ENCODE assay signal across 18 cellular contexts in the genomic region with DNA sequence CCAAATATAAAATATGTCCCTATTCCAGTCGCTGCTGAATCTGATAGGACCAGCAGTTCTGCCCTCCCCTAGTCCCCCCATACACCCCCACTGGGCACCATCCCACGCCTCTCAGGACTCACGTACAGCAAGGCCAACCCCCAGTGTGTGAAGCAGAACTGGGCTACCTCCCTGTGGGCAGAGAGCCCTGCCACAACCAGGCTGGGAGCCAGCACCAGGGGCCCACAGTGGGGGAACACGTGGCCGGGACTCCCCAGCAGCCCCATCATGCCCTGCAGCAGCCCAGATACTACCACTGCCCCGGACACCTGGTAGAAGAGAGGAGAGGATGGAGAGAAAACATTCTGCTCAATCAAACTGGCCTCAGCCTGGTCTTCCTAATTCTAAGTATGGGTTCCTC. TPM values are rescaled to one million over a fixed set of nuclear protein-coding genes. Genes with fewer than 3 reads are reported as not detected.
A peak's percentile ranks its signal among the peaks of the same experiment; 100 is the strongest.
DNase-seq lines count a peak whose midpoint lies in the region; ATAC-seq and TF ChIP-seq lines count a peak whose summit lies in the region.
"Had no signal": no experiment of that assay in that cellular context is flagged by ENCODE, and none has a peak within 500 bp of the region (broad histone marks: within the 10 kb centered on the region; RNA-seq: fewer than 3 reads in every experiment).

No MANE protein-coding gene starts in this region.

- no peak overlapping the region for H3K9ac ChIP-seq in H9 (ENCODE audit: extremely low read depth, insufficient read length, low read length)
- H3K9ac ChIP-seq: SK-N-SH had no signal

- H3K9me3 Mint-ChIP-seq in Caco-2 (ENCODE audit: unreplicated experiment) (no peaks in the 10 kb centered on the region), H9 (no peaks in the 10 kb centered on the region; a peak in 1 of 5 replicates)
- H3K9me3 Mint-ChIP-seq: CD4-positive, alpha-beta T cell had no signal

- H4K5ac ChIP-seq in H9 (ENCODE audit: insufficient read length, low read depth, low read length): no peak overlapping the region

- DNase-seq in Caco-2 (no peak), RPMI8226 (peak; percentile 60), glomerular visceral epithelial cell (ENCODE audit: extremely low spot score) (peak; percentile 25), H9 (no peak), NCI-H524 (lab: John Stamatoyannopoulos, UW) (no peak)
- DNase-seq: ACHN; CD4-positive, alpha-beta T cell; DMS79 treated with DMSO at 0.1 percent for 48 hours; MV-4-11; NCI-H1436; NCI-H2081; NCI-H2227 treated with DMSO at 0.1 percent for 48 hours; NCI-H69; Right ventricle myocardium superior; SK-N-SH had no signal

- H3K9me3 ChIP-seq in Caco-2 (no peaks in the 10 kb centered on the region), H9 (ENCODE audit: control insufficient read depth, low read depth, low read length) (no peaks in the 10 kb centered on the region)
- H3K9me3 ChIP-seq: SK-N-SH had no signal

- H2AK5ac ChIP-seq in H9 (ENCODE audit: insufficient read length, low read length): no peak overlapping the region

- H2BK15ac ChIP-seq in H9 (ENCODE audit: low read depth, low read length): no peak overlapping the region

- H3K4ac ChIP-seq in H9 (ENCODE audit: low read depth, low read length): no peak overlapping the region

- intact Hi-C loops in Caco-2 (cut with micrococcal nuclease; ENCODE audit: unreplicated experiment): no loop called here

- H3K4me3 ChIP-seq in Caco-2 (ENCODE audit: low read depth, low read length): no peak overlapping the region

- H3K36me3 ChIP-seq in Caco-2 (ENCODE audit: control insufficient read depth, insufficient read depth, low read length): peaks cover 4% of the 10 kb centered on the region; the same call in 1 of the 2 replicates

- H3K4me3 Mint-ChIP-seq in Caco-2 (ENCODE audit: unreplicated experiment): no peak overlapping the region
- H3K4me3 Mint-ChIP-seq in H9: no peak overlapping the region
- H3K4me3 Mint-ChIP-seq: CD4-positive, alpha-beta T cell had no signal

- ATAC-seq in GM21786 (IDR thresholded peaks at IDR 0.05; ENCODE audit: unreplicated experiment) (peak; percentile 50), HG02623 (IDR thresholded peaks at IDR 0.05; ENCODE audit: unreplicated experiment) (no peak)

- BruUV-seq in Caco-2 (replicated peaks; lab: Mats Ljungman, UMichigan): no TSS peak

- no peak overlapping the region for H3K18ac ChIP-seq in H9 (ENCODE audit: insufficient read length, low read depth, low read length)

- no peak overlapping the region for H3K14ac ChIP-seq in H9 (ENCODE audit: insufficient read depth, low read length)

- no peak overlapping the region for H2BK20ac ChIP-seq in H9 (ENCODE audit: low read depth, low read length, poor library complexity, severe bottlenecking)

- H3K23ac ChIP-seq in H9 (ENCODE audit: insufficient read length, low read depth, low read length): no peak overlapping the region

- no peak overlapping the region for H2BK5ac ChIP-seq in H9 (ENCODE audit: insufficient read length, low read length)

- no peak overlapping the region for H2BK120ac ChIP-seq in H9 (ENCODE audit: low read depth, low read length, poor library complexity, severe bottlenecking)

- H3K79me2 ChIP-seq in H9 (ENCODE audit: insufficient read depth, low read length): no peaks in the 10 kb centered on the region

- peaks cover 2% of the 10 kb centered on the region for H3K23me2 ChIP-seq in H9 (ENCODE audit: insufficient read length, low read depth, low read length, poor library complexity, severe bottlenecking)

- peaks cover 11% of the 10 kb centered on the region for H3K36me3 Mint-ChIP-seq in Caco-2 (ENCODE audit: insufficient read depth, unreplicated experiment)
- peaks cover 6 to 14% (median 9%) of the 10 kb centered on the region in 3 experiments; a peak in 5 of 7 replicates for H3K36me3 Mint-ChIP-seq in H9 (ENCODE audit: insufficient read depth in 1 of 3, low read depth in 3 of 3)

- H4K20me1 ChIP-seq in H9 (ENCODE audit: control insufficient read depth, insufficient read depth, insufficient read length): no peaks in the 10 kb centered on the region

- H3K27me3 Mint-ChIP-seq in Caco-2 (ENCODE audit: insufficient read depth, unreplicated experiment): no peaks in the 10 kb centered on the region
- H3K27me3 Mint-ChIP-seq in H9 (ENCODE audit: low read depth): peaks cover 5% of the 10 kb centered on the region
- H3K27me3 Mint-ChIP-seq: CD4-positive, alpha-beta T cell had no signal

- H2AFZ ChIP-seq in H9 (ENCODE audit: low read length): no peak overlapping the region

- no peak overlapping the region for H3K56ac ChIP-seq in H9 (ENCODE audit: insufficient read length, low read depth, low read length)

- H3K4me2 ChIP-seq in H9 (ENCODE audit: insufficient read depth, insufficient read length, low read length): no peak overlapping the region
- H3K4me2 ChIP-seq: SK-N-SH had no signal

- no peak overlapping the region for H3K27ac ChIP-seq in H9 (ENCODE audit: insufficient read length, low read depth, low read length)

- CTCF ChIA-PET in Caco-2 (lab: Charles Lee): no interaction called here

- H2BK12ac ChIP-seq in H9 (ENCODE audit: insufficient read length, low read depth, low read length): no peak overlapping the region

- no peak overlapping the region for H4K8ac ChIP-seq in H9 (replicated peaks; ENCODE audit: insufficient read length, low read depth, low read length)

- H3K4me1 ChIP-seq in Caco-2 (peaks cover 15% of the 10 kb centered on the region), H9 (ENCODE audit: insufficient read depth, low read length) (no peaks in the 10 kb centered on the region)

- no CpG with 5 or more reads among the region's 6 CpGs for WGBS in H9 (ENCODE audit: extremely low coverage, insufficient read length, low lambda C conversion rate)

- H4K91ac ChIP-seq in H9 (ENCODE audit: insufficient read length, low read depth, low read length): no peak overlapping the region

- H3T11ph ChIP-seq in H9 (ENCODE audit: low read length): no peak overlapping the region

- POLR2A ChIA-PET in Caco-2 (lab: Charles Lee): no interaction called here

- no peaks in the 10 kb centered on the region for H3K27me3 ChIP-seq in Caco-2 (replicated peaks; ENCODE audit: control insufficient read depth, insufficient read depth, low read length)
- H3K27me3 ChIP-seq in H9 (ENCODE audit: insufficient read depth, low read length): no peaks in the 10 kb centered on the region

- TF ChIP-seq CTCF in Caco-2 (IDR thresholded peaks at IDR 0.05; ENCODE audit: insufficient read depth in 1 of 2, low read depth in 1 of 2, low read length in 1 of 2, severe bottlenecking in 1 of 2, unreplicated experiment in 1 of 2) (no peak), H9 (conservative IDR thresholded peaks at IDR 0.05) (no peak)

- no peaks in the 10 kb centered on the region for H3K79me1 ChIP-seq in H9 (ENCODE audit: insufficient read depth, low read depth, low read length, poor library complexity, severe bottlenecking)

- H3K27ac Mint-ChIP-seq in Caco-2 (ENCODE audit: unreplicated experiment) (peak overlapping the region; percentile 27), H9 (no peak overlapping the region)
- H3K27ac Mint-ChIP-seq: CD4-positive, alpha-beta T cell had no signal

- H3K4me1 Mint-ChIP-seq in Caco-2 (ENCODE audit: low read depth, unreplicated experiment) (peaks cover 17% of the 10 kb centered on the region), H9 (peaks cover 0 to 4% of the 10 kb centered on the region in 2 experiments; a peak in 1 of 4 replicates)

RNA-seq across cellular contexts. Expression of gene SLC23A3, which starts 1.3 kb away (rescaled TPM):
- total RNA-seq in Caco-2 (2022) (6.5 and 7.1 TPM in 2 replicates), H9 (2021) (1.2 and 1.9 TPM in 2 replicates)
- total RNA-seq: H7 had no signal

RNA-seq across cellular contexts. Expression of gene NHEJ1, which starts 7.9 kb away (rescaled TPM):
- total RNA-seq in Caco-2 (2022): 28.5 and 29.6 TPM in 2 replicates
- total RNA-seq in H9 (2021): 19.7 and 20.8 TPM in 2 replicates

RNA-seq across cellular contexts. Expression of gene CNPPD1, which starts 8.2 kb away (rescaled TPM):
- 59.3 and 62.9 TPM in 2 replicates for total RNA-seq in Caco-2 (2022)
- total RNA-seq in H9 (2021): 33.0 and 36.4 TPM in 2 replicates

RNA-seq across cellular contexts. Expression of gene RETREG2, which starts 9.5 kb away (rescaled TPM):
- total RNA-seq in Caco-2 (2022): 59.5 and 62.0 TPM in 2 replicates
- total RNA-seq in H9 (2021): 46.7 and 48.0 TPM in 2 replicates

RNA-seq across cellular contexts. Expression of gene ZFAND2B, which starts 38.1 kb away (rescaled TPM):
- total RNA-seq in Caco-2 (2022) (37.3 and 41.8 TPM in 2 replicates), H9 (2021) (15.9 and 16.4 TPM in 2 replicates)

Comparison
In these comparisons a context has a peak if more than half of its experiments do, and no peak if none do; other contexts are left out.
1. DNase-seq: peak in RPMI8226 (single experiment) and glomerular visceral epithelial cell (single experiment); none in Caco-2 (0 of 2), H9 (single experiment) and NCI-H524 (0 of 2).